ENCODE assay signal across 18 cellular contexts in the genomic region with DNA sequence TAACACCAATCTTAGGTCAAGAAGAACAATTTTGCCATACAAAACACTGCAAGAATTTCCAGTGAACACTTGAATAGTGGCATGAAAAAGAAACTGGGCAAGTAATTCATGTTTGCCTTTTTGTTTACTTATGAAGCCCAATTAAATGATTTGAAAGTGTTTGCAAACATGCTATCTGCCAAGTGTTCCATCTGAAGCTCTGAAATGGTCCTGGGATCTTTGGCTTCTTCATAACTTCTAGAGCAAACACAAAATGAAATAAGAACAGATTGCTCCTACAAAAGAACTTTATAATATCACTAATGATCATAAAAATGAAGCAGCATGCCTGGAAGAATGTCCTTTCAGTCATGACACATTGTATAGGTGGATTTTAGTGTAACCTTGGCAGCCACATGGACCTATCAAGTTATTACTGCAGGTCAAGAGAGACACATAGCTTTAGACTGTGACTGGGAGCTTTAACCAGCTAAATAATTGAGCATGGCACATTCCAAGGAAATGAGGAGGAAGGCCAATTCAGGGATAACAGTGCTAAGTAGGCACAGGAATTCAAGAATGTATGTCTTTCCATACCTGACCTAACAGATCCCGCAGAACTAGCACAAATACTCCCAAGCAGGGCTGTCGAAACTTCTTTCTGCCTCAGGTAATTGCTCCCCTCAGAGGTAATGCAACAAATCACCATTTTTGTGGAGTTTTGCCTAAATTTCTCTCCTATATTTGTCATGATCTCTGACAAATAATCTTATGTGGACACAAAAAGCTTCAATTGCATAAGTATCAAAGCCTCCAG.
DNase-seq lines count a peak whose midpoint lies in the region; FAIRE-seq and TF ChIP-seq lines count a peak whose summit lies in the region.
"Had no signal": no experiment of that assay in that cellular context is flagged by ENCODE, and none has a peak within 500 bp of the region (broad histone marks: within the 10 kb centered on the region; RNA-seq: fewer than 3 reads in every experiment).

No MANE protein-coding gene starts in this region.

- H3K4me3 ChIP-seq in AG10803 (ENCODE audit: low read length) (no peak overlapping the region), astrocyte (ENCODE audit: insufficient read depth, low read depth, low read length) (no peak overlapping the region), osteoblast (ENCODE audit: insufficient read depth, low read length) (no peak overlapping the region), OCI-LY7 (ENCODE audit: low read depth, low read length, poor library complexity, severe bottlenecking) (no peak overlapping the region)
- H3K4me3 ChIP-seq: MG63, PC-9 had no signal

- H3K79me2 ChIP-seq in astrocyte (ENCODE audit: insufficient read depth, low read length) (peaks cover 2% of the 10 kb centered on the region), osteoblast (ENCODE audit: insufficient read depth, low read length) (peaks cover 13% of the 10 kb centered on the region), OCI-LY7 (ENCODE audit: insufficient read depth, low read depth, low read length) (no peaks in the 10 kb centered on the region)

- intact Hi-C loops in OCI-LY7 (cut with micrococcal nuclease; ENCODE audit: unreplicated experiment): no loop called here

- POLR2A ChIA-PET in OCI-LY7 (lab: Charles Lee): interaction anchor here (0.6 kb wide), 1 partner anchor 326 kb away, joined by 4 read pairs; no protein-coding TSS in a partner anchor

- H4K20me1 ChIP-seq in astrocyte (ENCODE audit: insufficient read depth, low read length) (no peaks in the 10 kb centered on the region), osteoblast (ENCODE audit: insufficient read depth, low read length) (no peaks in the 10 kb centered on the region), OCI-LY7 (ENCODE audit: insufficient read depth, low read length) (no peaks in the 10 kb centered on the region)

- peak overlapping the region; percentile 74 for H3K27ac Mint-ChIP-seq in HFFc6
- H3K27ac Mint-ChIP-seq in astrocyte (ENCODE audit: unreplicated experiment): no peak overlapping the region

- BruUV-seq in OCI-LY7 (replicated peaks; lab: Mats Ljungman, UMichigan): no TSS peak

- H3K9me3 ChIP-seq in astrocyte (ENCODE audit: insufficient read depth, low read depth, low read length) (no peaks in the 10 kb centered on the region), osteoblast (ENCODE audit: low read depth, low read length) (no peaks in the 10 kb centered on the region), OCI-LY7 (ENCODE audit: low read length) (no peaks in the 10 kb centered on the region)
- H3K9me3 ChIP-seq: MG63 had no signal

- H3K4me3 Mint-ChIP-seq in HFFc6: peak overlapping the region; percentile 45; the same call in 1 of the 2 replicates
- no peak overlapping the region for H3K4me3 Mint-ChIP-seq in astrocyte (ENCODE audit: unreplicated experiment)

- H3K36me3 ChIP-seq in astrocyte (ENCODE audit: insufficient read depth, low read length) (peaks cover 80% of the 10 kb centered on the region), osteoblast (ENCODE audit: insufficient read depth, low read length) (peaks cover 84% of the 10 kb centered on the region), OCI-LY7 (ENCODE audit: insufficient read depth, low read length) (no peaks in the 10 kb centered on the region)

- H3K36me3 Mint-ChIP-seq in HFFc6 (ENCODE audit: low read depth) (peaks cover 74% of the 10 kb centered on the region), astrocyte (ENCODE audit: low read depth, unreplicated experiment) (peaks cover 30% of the 10 kb centered on the region)

- DNase-seq in AG10803 (ENCODE audit: low read depth): peak; percentile 35
- peak; percentile 50 for DNase-seq in HFFc6
- DNase-seq in astrocyte (ENCODE audit: low read depth): no peak
- no peak for DNase-seq in osteoblast (ENCODE audit: insufficient read length, low spot score, missing footprints)
- no peak for DNase-seq in SW 1271 (lab: John Stamatoyannopoulos, UW)
- no peak for DNase-seq in OCI-LY7 (ENCODE audit: low spot score)
- no peak for DNase-seq in COR-L47 (lab: John Stamatoyannopoulos, UW)
- no peak for DNase-seq in NCI-H1436 (lab: John Stamatoyannopoulos, UW)
- DNase-seq: DMS 273 treated with DMSO at 0.1 percent for 48 hours, KBM-7, MG63, NCI-H1105, NCI-H187, NCI-H69, PC-9 had no signal

- H3K4me1 ChIP-seq in astrocyte (ENCODE audit: insufficient read depth, low read length) (peaks cover 6% of the 10 kb centered on the region), osteoblast (ENCODE audit: insufficient read depth, low read length) (peaks cover 31% of the 10 kb centered on the region), OCI-LY7 (ENCODE audit: insufficient read depth, low read length, poor library complexity, severe bottlenecking) (no peaks in the 10 kb centered on the region)

- H3K4me1 Mint-ChIP-seq in HFFc6 (ENCODE audit: low read depth): peaks cover 72% of the 10 kb centered on the region
- peaks cover 15% of the 10 kb centered on the region for H3K4me1 Mint-ChIP-seq in astrocyte (ENCODE audit: low read depth, unreplicated experiment)

- TF ChIP-seq CTCF in AG10803 (conservative IDR thresholded peaks at IDR 0.05; ENCODE audit: low read length): no peak
- no peak for TF ChIP-seq CTCF in HFFc6 (IDR thresholded peaks at IDR 0.05)
- TF ChIP-seq CTCF in astrocyte (IDR thresholded peaks at IDR 0.05; ENCODE audit: insufficient read depth, low read depth, low read length): no peak
- TF ChIP-seq CTCF in osteoblast (IDR thresholded peaks at IDR 0.05; ENCODE audit: extremely low read depth, low read depth, low read length): no peak
- no peak for TF ChIP-seq CTCF in OCI-LY7 (conservative IDR thresholded peaks at IDR 0.05; ENCODE audit: low read length)

- H3K27ac ChIP-seq in astrocyte (ENCODE audit: low read depth, low read length) (peak overlapping the region; percentile 16), osteoblast (ENCODE audit: low read depth, low read length) (peak overlapping the region; percentile 15), OCI-LY7 (ENCODE audit: low read depth, low read length, poor library complexity, severe bottlenecking) (no peak overlapping the region)
- H3K27ac ChIP-seq: HL-60, PC-9 had no signal

- no peaks in the 10 kb centered on the region for H3K9me2 ChIP-seq in OCI-LY7 (ENCODE audit: insufficient read depth, low read length)

- H3K9ac ChIP-seq in astrocyte (ENCODE audit: low read length): no peak overlapping the region

- H3K9me3 Mint-ChIP-seq in HFFc6 (peaks cover 5% of the 10 kb centered on the region; the same call in 1 of the 2 replicates), astrocyte (ENCODE audit: unreplicated experiment) (peaks cover 2% of the 10 kb centered on the region)

- H3K27me3 ChIP-seq in astrocyte (ENCODE audit: insufficient read depth, low read length): no peaks in the 10 kb centered on the region
- H3K27me3 ChIP-seq in osteoblast (ENCODE audit: insufficient read depth, low read length): no peaks in the 10 kb centered on the region
- H3K27me3 ChIP-seq: MG63 had no signal

- no peak for FAIRE-seq in astrocyte (lab: Jason Lieb, UNC)
- FAIRE-seq: GM12891, GM19239 had no signal

- no peak overlapping the region for H2AFZ ChIP-seq in astrocyte (ENCODE audit: low read depth, low read length)
- no peak overlapping the region for H2AFZ ChIP-seq in osteoblast (ENCODE audit: low read length)
- H2AFZ ChIP-seq in OCI-LY7 (ENCODE audit: low read length): no peak overlapping the region
- H2AFZ ChIP-seq: PC-9 had no signal

- CTCF ChIA-PET in OCI-LY7 (lab: Charles Lee; ENCODE audit: unreplicated experiment): no interaction called here

- no peak overlapping the region for H3K4me2 ChIP-seq in astrocyte (ENCODE audit: low read length)
- no peak overlapping the region for H3K4me2 ChIP-seq in osteoblast (ENCODE audit: insufficient read depth, low read length)
- no peak overlapping the region for H3K4me2 ChIP-seq in OCI-LY7 (ENCODE audit: low read length)
- H3K4me2 ChIP-seq: PC-9 had no signal

- H3K27me3 Mint-ChIP-seq in HFFc6 (ENCODE audit: insufficient read depth) (peaks cover 22% of the 10 kb centered on the region), astrocyte (ENCODE audit: low read depth, unreplicated experiment) (no peaks in the 10 kb centered on the region)

Comparison
In these comparisons a context has a peak if more than half of its experiments do, and no peak if none do; other contexts are left out.
1. DNase-seq: peak in AG10803 (single experiment) and HFFc6 (single experiment); none in astrocyte (single experiment), osteoblast (single experiment), SW 1271 (0 of 2), OCI-LY7 (single experiment), COR-L47 (single experiment) and NCI-H1436 (single experiment).